ENCODE assay signal across 13 cellular contexts in genomic region chrX:134599173-134599914, GRCh38. TPM values are rescaled to one million over a fixed set of nuclear protein-coding genes. Genes with fewer than 3 reads are reported as not detected.
DNase-seq lines count a peak whose midpoint lies in the region; ATAC-seq and TF ChIP-seq lines count a peak whose summit lies in the region.
"Had no signal": no experiment of that assay in that cellular context is flagged by ENCODE, and none has a peak within 500 bp of the region (broad histone marks: within the 10 kb centered on the region; RNA-seq: fewer than 3 reads in every experiment).

No MANE protein-coding gene starts in this region.

- H3K4me3 Mint-ChIP-seq in activated T-cell treated with anti-CD3 and anti-CD28 coated beads, Interleukin-2, amount 50 U/mL, for 4 hours: no peak overlapping the region
- H3K4me3 Mint-ChIP-seq: H9 had no signal

- no peaks in the 10 kb centered on the region for H3K36me3 ChIP-seq in left ventricle myocardium inferior
- H3K36me3 ChIP-seq in uterus: no peaks in the 10 kb centered on the region

- ATAC-seq in Right ventricle myocardium inferior (peak; percentile 34), GM21528 (IDR thresholded peaks at IDR 0.05; ENCODE audit: low FRiP score, unreplicated experiment) (no peak), GM18505 (IDR thresholded peaks at IDR 0.05; ENCODE audit: unreplicated experiment) (no peak), HG03196 (IDR thresholded peaks at IDR 0.05; ENCODE audit: unreplicated experiment) (no peak)
- ATAC-seq in activated T-cell treated with anti-CD3 and anti-CD28 coated beads, Interleukin-2, amount 50 U/mL, for 4 hours: peak; percentile 90

- H3K4me3 ChIP-seq in left ventricle myocardium inferior: no peak overlapping the region
- H3K4me3 ChIP-seq in uterus: no peak overlapping the region
- H3K4me3 ChIP-seq: dorsolateral prefrontal cortex had no signal

- no peak overlapping the region for H3K27ac ChIP-seq in left ventricle myocardium inferior (replicated peaks)
- H3K27ac ChIP-seq in uterus: peak overlapping the region in 1 of 2 donors; percentile 52
- H3K27ac ChIP-seq: dorsolateral prefrontal cortex, HL-60 had no signal

- H3K36me3 Mint-ChIP-seq in activated T-cell treated with anti-CD3 and anti-CD28 coated beads, Interleukin-2, amount 50 U/mL, for 4 hours (ENCODE audit: insufficient read depth): no peaks in the 10 kb centered on the region

- H3K4me1 Mint-ChIP-seq in activated T-cell treated with anti-CD3 and anti-CD28 coated beads, Interleukin-2, amount 50 U/mL, for 4 hours (ENCODE audit: low read depth): peaks cover 10% of the 10 kb centered on the region

- TF ChIP-seq CTCF in left ventricle myocardium inferior (IDR thresholded peaks at IDR 0.05; ENCODE audit: borderline replicate concordance): no peak
- TF ChIP-seq CTCF in uterus (IDR thresholded peaks at IDR 0.05): no peak

- H3K9me3 Mint-ChIP-seq in activated T-cell treated with anti-CD3 and anti-CD28 coated beads, Interleukin-2, amount 50 U/mL, for 4 hours: no peaks in the 10 kb centered on the region

- no peaks in the 10 kb centered on the region for H3K27me3 ChIP-seq in left ventricle myocardium inferior (ENCODE audit: low read depth)
- no peaks in the 10 kb centered on the region for H3K27me3 ChIP-seq in uterus

- DNase-seq in Right ventricle myocardium inferior (ENCODE audit: missing footprints) (no peak), left ventricle myocardium inferior (no peak), iris pigment epithelial cell (ENCODE audit: low read depth) (peak; percentile 83), uterus (peak; percentile 38 to 63)
- DNase-seq in activated T-cell treated with anti-CD3 and anti-CD28 coated beads, Interleukin-2, amount 50 U/mL, for 4 hours: no peak
- DNase-seq: dorsolateral prefrontal cortex, H9, NCI-H2029, SHP77 treated with DMSO at 0.1 percent for 48 hours had no signal

- peaks cover 8% of the 10 kb centered on the region for H3K4me1 ChIP-seq in left ventricle myocardium inferior
- no peaks in the 10 kb centered on the region for H3K4me1 ChIP-seq in uterus

- no peak for TF ChIP-seq POLR2A in uterus (IDR thresholded peaks at IDR 0.05)
- TF ChIP-seq POLR2A in GM18505 (IDR thresholded peaks at IDR 0.05; ENCODE audit: borderline replicate concordance, extremely low read depth, insufficient read depth, insufficient read length): no peak

- intact Hi-C loops in Right ventricle myocardium inferior (cut with DNase I) (no loop called here), left ventricle myocardium inferior (cut with micrococcal nuclease) (loop anchor here (10.0 kb wide), 1 partner anchor 65 kb away; no protein-coding TSS in a partner anchor), uterus (cut with DNase I; ENCODE audit: low total_unique reads) (no loop called here)

- H3K9me3 ChIP-seq in left ventricle myocardium inferior (replicated peaks) (peaks cover 5% of the 10 kb centered on the region), uterus (no peaks in the 10 kb centered on the region)

- H3K27me3 Mint-ChIP-seq in activated T-cell treated with anti-CD3 and anti-CD28 coated beads, Interleukin-2, amount 50 U/mL, for 4 hours (ENCODE audit: low read depth): peaks cover 12% of the 10 kb centered on the region

RNA-seq across cellular contexts. Expression of gene PLAC1, which starts 58.9 kb away (rescaled TPM):
- total RNA-seq in Right ventricle myocardium inferior (not detected), left ventricle myocardium inferior (not detected), uterus (1 to 10 TPM in 1 of 4 donors, not detected in 3; 1.9 TPM)
- under 1 TPM in 2 of 3 donors, not detected in 1; 0.24 to 0.35 TPM for total RNA-seq in activated T-cell treated with anti-CD3 and anti-CD28 coated beads, Interleukin-2, amount 50 U/mL, for 4 hours

Comparison
In these comparisons a context has a peak if more than half of its experiments do, and no peak if none do; other contexts are left out.
1. ATAC-seq: peak in Right ventricle myocardium inferior (single experiment) and activated T-cell treated with anti-CD3 and anti-CD28 coated beads, Interleukin-2, amount 50 U/mL, for 4 hours (2 of 2); none in GM21528 (single experiment), GM18505 (single experiment) and HG03196 (single experiment).
2. DNase-seq: peak in iris pigment epithelial cell (single experiment) and uterus (2 of 2); none in Right ventricle myocardium inferior (single experiment), left ventricle myocardium inferior (single experiment) and activated T-cell treated with anti-CD3 and anti-CD28 coated beads, Interleukin-2, amount 50 U/mL, for 4 hours (single experiment).